ENCODE assay signal across 8 cellular contexts in the genomic region with DNA sequence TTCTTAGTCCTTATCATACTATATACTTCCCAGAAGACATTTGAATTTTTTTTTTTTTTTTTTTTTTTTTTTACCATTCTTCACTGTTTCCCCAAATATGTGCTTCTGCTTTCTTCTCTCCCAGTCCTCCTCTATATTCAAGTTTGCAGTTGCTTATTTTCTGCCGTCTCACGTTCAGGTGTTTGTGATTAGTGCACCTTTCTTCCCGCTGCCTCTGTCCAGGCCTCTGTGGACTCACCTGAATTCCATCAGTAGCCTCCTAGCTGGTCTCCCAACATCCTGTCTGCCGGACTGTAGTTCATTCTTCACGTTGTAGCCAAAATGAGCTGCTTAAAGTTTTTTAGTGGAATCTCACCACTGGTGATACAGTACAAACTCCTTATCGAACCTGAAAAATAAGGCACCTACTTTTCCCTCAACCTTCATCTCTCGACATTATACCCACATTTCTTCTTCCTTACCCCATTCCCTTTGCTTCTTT. TPM values are rescaled to one million over a fixed set of nuclear protein-coding genes. Genes with fewer than 3 reads are reported as not detected.
DNase-seq lines count a peak whose midpoint lies in the region; ATAC-seq, FAIRE-seq and TF ChIP-seq lines count a peak whose summit lies in the region.

No MANE protein-coding gene starts in this region.

- intact Hi-C loops in CD4-positive, alpha-beta memory T cell (cut with micrococcal nuclease): loop anchor here (1.0 kb wide), 2 partner anchors 54 to 1434 kb away; partner anchors contain the start of genes AASDHPPT, CWF19L2 and KBTBD3
- intact Hi-C loops in PC-9 (cut with micrococcal nuclease; ENCODE audit: unreplicated experiment): loop anchor here (2.0 kb wide), 1 partner anchor 54 kb away; the partner anchor contains the start of genes AASDHPPT and KBTBD3

- ATAC-seq in HG03196 (IDR thresholded peaks at IDR 0.05; ENCODE audit: unreplicated experiment): no peak
- no peak for ATAC-seq in HG02798 (IDR thresholded peaks at IDR 0.05; ENCODE audit: poor library complexity, unreplicated experiment)

- POLR2A ChIA-PET in CD4-positive, alpha-beta memory T cell (lab: Charles Lee; ENCODE audit: partially characterized antibody): interaction anchor here (0.8 to 2.1 kb wide), 3 partner anchors 14 to 54 kb away, joined by 3 to 14 read pairs (median 3); partner anchors contain the start of genes AASDHPPT and KBTBD3
- POLR2A ChIA-PET in PC-9 (lab: Charles Lee; ENCODE audit: unreplicated experiment): interaction anchor here (0.8 kb wide), 1 partner anchor 1518 kb away, joined by 9 read pairs; no protein-coding TSS in a partner anchor

- H3K36me3 Mint-ChIP-seq in CD4-positive, alpha-beta memory T cell: peaks cover 9 to 11% of the 10 kb centered on the region in 2 donors
- H3K36me3 Mint-ChIP-seq in endodermal cell (ENCODE audit: low read depth): peaks cover 5% of the 10 kb centered on the region

- no peaks in the 10 kb centered on the region for H3K27me3 ChIP-seq in CD4-positive, alpha-beta memory T cell (ENCODE audit: insufficient read depth, low read length)
- H3K27me3 ChIP-seq in PC-9 (ENCODE audit: insufficient read depth, low read depth) (no peaks in the 10 kb centered on the region), endodermal cell (ENCODE audit: control insufficient read depth, insufficient read depth, low read length, poor library complexity, severe bottlenecking) (no peaks in the 10 kb centered on the region), neutrophil (no peaks in the 10 kb centered on the region)

- H3K4me3 ChIP-seq in CD4-positive, alpha-beta memory T cell (ENCODE audit: low read length in 2 of 2): peak overlapping the region; percentile 53 to 90
- peak overlapping the region; percentile 86 for H3K4me3 ChIP-seq in PC-9
- peak overlapping the region; percentile 91 for H3K4me3 ChIP-seq in endodermal cell (ENCODE audit: low read length)
- peak overlapping the region; percentile 64 to 92 for H3K4me3 ChIP-seq in neutrophil (ENCODE audit: low read depth in 1 of 2, low read length in 1 of 2)

- TSS peak; percentile 70 for BruUV-seq in PC-9 (replicated peaks; lab: Mats Ljungman, UMichigan)

- H3K4me2 ChIP-seq in PC-9: peak overlapping the region; percentile 69

- peak overlapping the region; percentile 82 to 97 (median 92) for H3K27ac Mint-ChIP-seq in CD4-positive, alpha-beta memory T cell
- peak overlapping the region; percentile 95 for H3K27ac Mint-ChIP-seq in endodermal cell

- peaks cover 32% of the 10 kb centered on the region for H3K4me1 ChIP-seq in CD4-positive, alpha-beta memory T cell (ENCODE audit: insufficient read depth, low read length)
- H3K4me1 ChIP-seq in PC-9 (replicated peaks; ENCODE audit: insufficient read depth) (peaks cover 30% of the 10 kb centered on the region), endodermal cell (ENCODE audit: control insufficient read depth, insufficient read depth, low read length) (no peaks in the 10 kb centered on the region), neutrophil (ENCODE audit: control insufficient read depth in 1 of 2, insufficient read depth in 1 of 2, low read depth in 1 of 2, low read length in 1 of 2) (peaks cover 7 to 17% of the 10 kb centered on the region in 2 experiments)

- H3K9me3 Mint-ChIP-seq in CD4-positive, alpha-beta memory T cell: peaks cover 0 to 10% (median 2%) of the 10 kb centered on the region in 8 donors
- peaks cover 14% of the 10 kb centered on the region for H3K9me3 Mint-ChIP-seq in endodermal cell

- H3K9me2 ChIP-seq in PC-9 (ENCODE audit: insufficient read depth): no peaks in the 10 kb centered on the region

- WGBS in endodermal cell (ENCODE audit: insufficient coverage in 1 of 2, insufficient read length in 1 of 2), 2 experiments: 89 to 99% methylated on average over 6 to 7 of the region's 7 CpGs

- H3K9ac ChIP-seq in endodermal cell (ENCODE audit: extremely low read depth, low read length, poor library complexity, severe bottlenecking): no peak overlapping the region

- H3K9me3 ChIP-seq in CD4-positive, alpha-beta memory T cell (ENCODE audit: control insufficient read depth in 1 of 2, low read length in 2 of 2): no peaks in the 10 kb centered on the region
- no peaks in the 10 kb centered on the region; the same call in 1 of the 2 replicates for H3K9me3 ChIP-seq in PC-9 (ENCODE audit: insufficient read depth, low read depth)
- H3K9me3 ChIP-seq in endodermal cell (ENCODE audit: control insufficient read depth, low read length): no peaks in the 10 kb centered on the region
- no peaks in the 10 kb centered on the region for H3K9me3 ChIP-seq in neutrophil

- H4K20me1 ChIP-seq in PC-9 (ENCODE audit: insufficient read depth): no peaks in the 10 kb centered on the region

- TF ChIP-seq CTCF in PC-9 (conservative IDR thresholded peaks at IDR 0.05) (no peak), endodermal cell (conservative IDR thresholded peaks at IDR 0.05) (no peak), neutrophil (IDR thresholded peaks at IDR 0.05) (no peak)

- H3K4me1 Mint-ChIP-seq in CD4-positive, alpha-beta memory T cell: peaks cover 29 to 54% (median 38%) of the 10 kb centered on the region in 4 donors
- H3K4me1 Mint-ChIP-seq in endodermal cell: peaks cover 16% of the 10 kb centered on the region

- H3K79me2 ChIP-seq in PC-9 (ENCODE audit: low read depth): peaks cover 39% of the 10 kb centered on the region

- H3K27ac ChIP-seq in CD4-positive, alpha-beta memory T cell (ENCODE audit: low read depth, low read length): peak overlapping the region; percentile 42
- H3K27ac ChIP-seq in PC-9: peak overlapping the region; percentile 36; the same call in 1 of the 2 replicates
- no peak overlapping the region for H3K27ac ChIP-seq in endodermal cell (ENCODE audit: low read depth, low read length)
- H3K27ac ChIP-seq in neutrophil: peak overlapping the region; percentile 78

- H3K27me3 Mint-ChIP-seq in CD4-positive, alpha-beta memory T cell: peaks cover 3 to 5% of the 10 kb centered on the region in 2 donors
- H3K27me3 Mint-ChIP-seq in endodermal cell (ENCODE audit: insufficient read depth): no peaks in the 10 kb centered on the region

- FAIRE-seq in GM19239 (lab: Jason Lieb, UNC): no peak

- H2AFZ ChIP-seq in PC-9: peak overlapping the region; percentile 95

- peak overlapping the region; percentile 93 to 99 (median 96) for H3K4me3 Mint-ChIP-seq in CD4-positive, alpha-beta memory T cell
- peak overlapping the region; percentile 92 for H3K4me3 Mint-ChIP-seq in endodermal cell

- no peaks in the 10 kb centered on the region for H3K36me3 ChIP-seq in CD4-positive, alpha-beta memory T cell (ENCODE audit: insufficient read depth, low read length)
- H3K36me3 ChIP-seq in PC-9 (ENCODE audit: low read depth) (0 out of 2 replicates have a peak, but pooled peaks cover 12% of the 10 kb centered on the region), endodermal cell (ENCODE audit: control insufficient read depth, insufficient read depth, low read length) (no peaks in the 10 kb centered on the region), neutrophil (no peaks in the 10 kb centered on the region)

- CTCF ChIA-PET in CD4-positive, alpha-beta memory T cell (lab: Charles Lee; ENCODE audit: partially characterized antibody): interaction anchor here (0.6 to 1.7 kb wide), 2 partner anchors 19 to 54 kb away, joined by 3 to 5 read pairs; partner anchors contain the start of genes AASDHPPT and KBTBD3
- CTCF ChIA-PET in PC-9 (lab: Charles Lee): no interaction called here

- H3F3A ChIP-seq in PC-9 (ENCODE audit: insufficient read depth, low read depth): no peaks in the 10 kb centered on the region

- DNase-seq in CD4-positive, alpha-beta memory T cell: peak in 1 of 5 donors; percentile 2
- DNase-seq in PC-9 (no peak), endodermal cell (no peak), GM19239 (ENCODE audit: insufficient read length, low spot score) (no peak), SKM-1 treated with dmso at 0.1 percent for 144 hours (lab: John Stamatoyannopoulos, UW; ENCODE audit: unreplicated experiment) (no peak)

RNA-seq across cellular contexts. Expression of gene MSANTD4, which starts 0.8 kb away (rescaled TPM):
- 10 to 100 TPM; 23.0 to 24.7 TPM for total RNA-seq in CD4-positive, alpha-beta memory T cell
- polyA plus RNA-seq in CD4-positive, alpha-beta memory T cell: 1 to 10 TPM; 6.3 to 9.1 TPM
- 11.0 and 13.6 TPM in 2 replicates for total RNA-seq in PC-9 (2021)
- total RNA-seq in endodermal cell: 10 to 100 TPM; 17.2 to 19.8 TPM
- polyA plus RNA-seq in endodermal cell (2013, experiment 1 of 2): 30.9 TPM
- 27.6 TPM for polyA plus RNA-seq in endodermal cell (2013, experiment 2 of 2)

RNA-seq across cellular contexts. Expression of gene KBTBD3, which starts 54.3 kb away (rescaled TPM):
- 10 to 100 TPM; 14.4 to 18.6 TPM for total RNA-seq in CD4-positive, alpha-beta memory T cell
- 10 to 100 TPM in 1 of 2 donors, 1 to 10 TPM in 1; 10.0 TPM for polyA plus RNA-seq in CD4-positive, alpha-beta memory T cell
- total RNA-seq in PC-9 (2021) (8.8 and 11.9 TPM in 2 replicates), endodermal cell (10 to 100 TPM in 1 of 2 donors, 1 to 10 TPM in 1; 4.5 to 12.4 TPM)
- 7.2 TPM for polyA plus RNA-seq in endodermal cell (2013, experiment 1 of 2)
- polyA plus RNA-seq in endodermal cell (2013, experiment 2 of 2): 9.9 TPM

RNA-seq across cellular contexts. Expression of gene AASDHPPT, which starts 54.6 kb away (rescaled TPM):
- 10 to 100 TPM; 39.1 to 39.9 TPM for total RNA-seq in CD4-positive, alpha-beta memory T cell
- polyA plus RNA-seq in CD4-positive, alpha-beta memory T cell: 10 to 100 TPM; 38.4 to 50.0 TPM
- total RNA-seq in PC-9 (2021) (31.4 and 33.1 TPM in 2 replicates), endodermal cell (10 to 100 TPM; 44.8 to 52.3 TPM)
- polyA plus RNA-seq in endodermal cell (2013, experiment 1 of 2): 77.5 TPM
- polyA plus RNA-seq in endodermal cell (2013, experiment 2 of 2): 68.8 TPM
